In the genomic region with DNA sequence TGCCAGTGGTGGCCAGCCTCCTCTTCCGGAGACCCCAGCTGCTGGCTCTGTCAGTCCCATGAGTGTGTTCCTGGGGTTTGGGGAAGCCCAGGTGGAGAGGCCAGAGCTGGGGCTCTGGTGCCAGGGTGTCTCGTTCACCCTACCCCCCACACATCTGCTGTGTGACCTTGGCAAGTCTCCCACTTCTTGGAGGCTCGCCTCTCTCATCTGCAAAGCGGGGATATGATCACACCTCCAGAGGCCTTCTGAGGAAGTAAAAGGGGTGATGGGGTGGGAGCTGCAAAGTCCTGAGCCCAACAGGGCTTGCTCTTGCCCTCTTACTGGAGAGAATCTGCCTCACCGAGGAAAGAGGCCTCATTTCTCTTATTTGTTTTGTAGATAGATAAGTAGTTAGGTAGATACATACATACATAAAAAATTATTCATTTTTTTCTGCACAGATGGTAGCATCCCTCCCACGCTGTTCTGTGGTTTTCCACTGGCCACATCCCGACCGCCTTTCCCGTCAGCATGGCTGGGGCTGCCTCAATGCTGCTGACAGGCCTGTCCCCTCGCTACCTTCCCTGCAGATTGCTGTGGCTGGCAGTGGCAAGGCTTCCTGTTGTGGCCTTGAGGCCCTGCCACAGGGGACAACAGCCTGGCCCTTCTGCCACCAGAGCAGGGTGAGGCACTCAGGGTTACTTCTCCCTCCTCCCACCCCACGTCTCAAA, we compare ENCODE assay signal across 9 cellular contexts. TPM values are rescaled to one million over a fixed set of nuclear protein-coding genes. Genes with fewer than 3 reads are reported as not detected.
DNase-seq lines count a peak whose midpoint lies in the region; ATAC-seq and TF ChIP-seq lines count a peak whose summit lies in the region.
"Had no signal": no experiment of that assay in that cellular context is flagged by ENCODE, and none has a peak within 500 bp of the region (broad histone marks: within the 10 kb centered on the region; RNA-seq: fewer than 3 reads in every experiment).

No MANE protein-coding gene starts in this region.

- H3K9me3 ChIP-seq in CD4-positive, alpha-beta T cell (ENCODE audit: control insufficient read depth, low read length): no peaks in the 10 kb centered on the region
- H3K9me3 ChIP-seq in SK-N-SH: no peaks in the 10 kb centered on the region

- TF ChIP-seq RAD21 in SK-N-SH (IDR thresholded peaks at IDR 0.05; ENCODE audit: low read length): no peak

- no peaks in the 10 kb centered on the region for H3K79me2 ChIP-seq in SK-N-SH (ENCODE audit: insufficient read depth)

- H3F3A ChIP-seq in SK-N-SH (replicated peaks; ENCODE audit: insufficient read depth): no peaks in the 10 kb centered on the region

- DNase-seq in CD4-positive, alpha-beta T cell: peak in 8 of 10 experiments; percentile 9 to 55 (median 14)
- peak; percentile 48 to 75 for DNase-seq in NCI-H524 (lab: John Stamatoyannopoulos, UW)
- no peak for DNase-seq in activated T-cell treated with anti-CD3 and anti-CD28 coated beads, Interleukin-2, amount 50 U/mL, for 4 hours
- DNase-seq in naive thymus-derived CD8-positive, alpha-beta T cell: peak in 8 of 10 donors; percentile 11 to 75 (median 56)
- DNase-seq in HEK293T (ENCODE audit: extremely low spot score): no peak
- DNase-seq in NCI-H1048 (lab: John Stamatoyannopoulos, UW): no peak
- no peak for DNase-seq in SK-N-SH
- no peak for DNase-seq in NCI-H510A treated with DMSO at 0.1 percent for 48 hours (lab: John Stamatoyannopoulos, UW)
- DNase-seq: NCI-H2081 treated with DMSO at 0.1 percent for 48 hours had no signal

- H3K27ac Mint-ChIP-seq in CD4-positive, alpha-beta T cell: peak overlapping the region; percentile 13
- peak overlapping the region in 9 of 10 donors; percentile 45 to 87 (median 76) for H3K27ac Mint-ChIP-seq in naive thymus-derived CD8-positive, alpha-beta T cell

- peaks cover 37% of the 10 kb centered on the region for H3K4me1 Mint-ChIP-seq in CD4-positive, alpha-beta T cell (ENCODE audit: low read depth)
- peaks cover 42% of the 10 kb centered on the region for H3K4me1 Mint-ChIP-seq in activated T-cell treated with anti-CD3 and anti-CD28 coated beads, Interleukin-2, amount 50 U/mL, for 4 hours (ENCODE audit: low read depth)
- H3K4me1 Mint-ChIP-seq in naive thymus-derived CD8-positive, alpha-beta T cell: peaks cover 30 to 55% (median 50%) of the 10 kb centered on the region in 4 donors

- POLR2A ChIA-PET in CD4-positive, alpha-beta T cell (lab: Charles Lee): no interaction called here
- POLR2A ChIA-PET in naive thymus-derived CD8-positive, alpha-beta T cell (lab: Charles Lee): no interaction called here
- POLR2A ChIA-PET in HEK293T (lab: Yijun Ruan, JAX): no interaction called here
- POLR2A ChIA-PET in SK-N-SH (lab: Yijun Ruan, JAX): no interaction called here

- ATAC-seq in CD4-positive, alpha-beta T cell (ENCODE audit: poor library complexity): peak; percentile 79
- ATAC-seq in activated T-cell treated with anti-CD3 and anti-CD28 coated beads, Interleukin-2, amount 50 U/mL, for 4 hours: peak; percentile 55 to 60
- peak; percentile 38 to 75 for ATAC-seq in naive thymus-derived CD8-positive, alpha-beta T cell

- no peak for TF ChIP-seq EP300 in SK-N-SH (IDR thresholded peaks at IDR 0.05; ENCODE audit: borderline replicate concordance in 1 of 2, low read depth in 1 of 2, low read length in 1 of 2)

- WGBS in SK-N-SH (ENCODE audit: low lambda C conversion rate): 82% methylated on average over 9 of the region's 11 CpGs

- H3K9me3 Mint-ChIP-seq in CD4-positive, alpha-beta T cell: no peaks in the 10 kb centered on the region
- H3K9me3 Mint-ChIP-seq in activated T-cell treated with anti-CD3 and anti-CD28 coated beads, Interleukin-2, amount 50 U/mL, for 4 hours: no peaks in the 10 kb centered on the region
- no peaks in the 10 kb centered on the region for H3K9me3 Mint-ChIP-seq in naive thymus-derived CD8-positive, alpha-beta T cell

- no peak overlapping the region for H3K4me3 ChIP-seq in SK-N-SH (ENCODE audit: low read depth in 2 of 2, low read length in 1 of 2)

- intact Hi-C loops in CD4-positive, alpha-beta T cell (cut with DNase I, micrococcal nuclease): no loop called here

- no peak overlapping the region for H3K27ac ChIP-seq in CD4-positive, alpha-beta T cell (ENCODE audit: low read depth, low read length)
- H3K27ac ChIP-seq in SK-N-SH (ENCODE audit: low read depth in 2 of 2, low read length in 1 of 2): no peak overlapping the region

- H3K4me1 ChIP-seq in SK-N-SH (ENCODE audit: control insufficient read depth in 1 of 2, insufficient read depth in 2 of 2, low read depth in 1 of 2, low read length in 1 of 2): peaks cover 0 to 13% of the 10 kb centered on the region in 2 experiments; a peak in 1 of 4 replicates

- H3K4me2 ChIP-seq in SK-N-SH: no peak overlapping the region

- CTCF ChIA-PET in CD4-positive, alpha-beta T cell (lab: Charles Lee): no interaction called here
- CTCF ChIA-PET in HEK293T (lab: Yijun Ruan, JAX): no interaction called here
- CTCF ChIA-PET in SK-N-SH (lab: Yijun Ruan, JAX): interaction anchor here (2.9 to 4.1 kb wide), 2 partner anchors 24 to 36 kb away, joined by 15 read pairs; a partner anchor contains a TSS

- no peak overlapping the region for H3K4me3 Mint-ChIP-seq in CD4-positive, alpha-beta T cell
- no peak overlapping the region for H3K4me3 Mint-ChIP-seq in activated T-cell treated with anti-CD3 and anti-CD28 coated beads, Interleukin-2, amount 50 U/mL, for 4 hours
- H3K4me3 Mint-ChIP-seq in naive thymus-derived CD8-positive, alpha-beta T cell: peak overlapping the region; percentile 18 to 77 (median 60)

- H3K36me3 Mint-ChIP-seq in CD4-positive, alpha-beta T cell (ENCODE audit: low read depth): no peaks in the 10 kb centered on the region
- no peaks in the 10 kb centered on the region for H3K36me3 Mint-ChIP-seq in activated T-cell treated with anti-CD3 and anti-CD28 coated beads, Interleukin-2, amount 50 U/mL, for 4 hours (ENCODE audit: insufficient read depth)
- no peaks in the 10 kb centered on the region for H3K36me3 Mint-ChIP-seq in naive thymus-derived CD8-positive, alpha-beta T cell

- H3K27me3 ChIP-seq in CD4-positive, alpha-beta T cell (ENCODE audit: control insufficient read depth, insufficient read depth, low read length): no peaks in the 10 kb centered on the region
- H3K27me3 ChIP-seq in SK-N-SH (ENCODE audit: insufficient read depth): no peaks in the 10 kb centered on the region

- no peak for TF ChIP-seq CTCF in CD4-positive, alpha-beta T cell (IDR thresholded peaks at IDR 0.05)
- no peak for TF ChIP-seq CTCF in SK-N-SH (IDR thresholded peaks at IDR 0.05)

- H3K9ac ChIP-seq in SK-N-SH: no peak overlapping the region

- H4K20me1 ChIP-seq in SK-N-SH (ENCODE audit: insufficient read depth): no peaks in the 10 kb centered on the region

- H3K27me3 Mint-ChIP-seq in CD4-positive, alpha-beta T cell: no peaks in the 10 kb centered on the region
- H3K27me3 Mint-ChIP-seq in activated T-cell treated with anti-CD3 and anti-CD28 coated beads, Interleukin-2, amount 50 U/mL, for 4 hours (ENCODE audit: low read depth): no peaks in the 10 kb centered on the region
- peaks cover 0 to 5% (median 0%) of the 10 kb centered on the region in 5 donors for H3K27me3 Mint-ChIP-seq in naive thymus-derived CD8-positive, alpha-beta T cell

- H3K36me3 ChIP-seq in SK-N-SH (replicated peaks in 1 of 2; ENCODE audit: control insufficient read depth in 1 of 2, insufficient read depth in 2 of 2, low read length in 1 of 2): no peaks in the 10 kb centered on the region

- no peaks in the 10 kb centered on the region for H3K9me2 ChIP-seq in SK-N-SH

- no peak overlapping the region for H2AFZ ChIP-seq in SK-N-SH (ENCODE audit: low read depth)

TF ChIP-seq in HEK293T, 16 proteins besides CTCF, POLR2A, EP300 and RAD21:
- TF ChIP-seq L3MBTL2 (conservative IDR thresholded peaks at IDR 0.05) (no peak), LEF1 (IDR thresholded peaks at IDR 0.05; ENCODE audit: borderline replicate concordance) (no peak), ELF4 (IDR thresholded peaks at IDR 0.05) (no peak)

TF ChIP-seq in SK-N-SH, 30 proteins besides CTCF, POLR2A, EP300 and RAD21 (continues in another document):
- TF ChIP-seq TEAD4 (IDR thresholded peaks at IDR 0.05; ENCODE audit: borderline replicate concordance, insufficient read depth): no peak
- no peak for TF ChIP-seq GABPA (IDR thresholded peaks at IDR 0.05; ENCODE audit: low read depth)
- TF ChIP-seq GATA2 (CRISPR knock-in tag; IDR thresholded peaks at IDR 0.05): no peak
- TF ChIP-seq FOXM1 (IDR thresholded peaks at IDR 0.05; ENCODE audit: low read depth): no peak

RNA-seq across cellular contexts. Expression of a gene that starts 23.9 kb away (rescaled TPM):
- total RNA-seq in CD4-positive, alpha-beta T cell: under 1 TPM; 0.61 to 0.63 TPM
- under 1 TPM in 1 of 3 donors, not detected in 2; 0.14 TPM for total RNA-seq in activated T-cell treated with anti-CD3 and anti-CD28 coated beads, Interleukin-2, amount 50 U/mL, for 4 hours
- under 1 TPM; 0.18 to 0.30 TPM for total RNA-seq in naive thymus-derived CD8-positive, alpha-beta T cell
- not detected for polyA plus RNA-seq in naive thymus-derived CD8-positive, alpha-beta T cell
- polyA plus RNA-seq in SK-N-SH (2012; rRNA removed): 0.08 and 0.11 TPM in 2 replicates
- 0.03 and 0.04 TPM in 2 replicates for polyA plus RNA-seq in SK-N-SH (2012; cell fraction: cytosol; rRNA removed)
- polyA plus RNA-seq in SK-N-SH (2012; cell fraction: nucleus; rRNA removed): 0.74 and 0.85 TPM in 2 replicates

RNA-seq across cellular contexts. Expression of a gene that starts 49.3 kb away (rescaled TPM):
- total RNA-seq in CD4-positive, alpha-beta T cell: not detected
- total RNA-seq in activated T-cell treated with anti-CD3 and anti-CD28 coated beads, Interleukin-2, amount 50 U/mL, for 4 hours: not detected
- total RNA-seq in naive thymus-derived CD8-positive, alpha-beta T cell: 1 to 10 TPM in 1 of 2 experiments, not detected in 1; 1.1 TPM
- not detected for polyA plus RNA-seq in naive thymus-derived CD8-positive, alpha-beta T cell
- 0.20 TPM in 1 of 2 replicates, not detected in the other for polyA plus RNA-seq in SK-N-SH (2012; rRNA removed)
- polyA plus RNA-seq in SK-N-SH (2012; cell fraction: cytosol; rRNA removed): 0.23 TPM in 1 of 2 replicates, not detected in the other
- 1.5 TPM in 2 replicates for polyA plus RNA-seq in SK-N-SH (2012; cell fraction: nucleus; rRNA removed)

Comparison
In these comparisons a context has a peak if more than half of its experiments do, and no peak if none do; other contexts are left out.
1. DNase-seq: peak in CD4-positive, alpha-beta T cell (8 of 10), NCI-H524 (2 of 2) and naive thymus-derived CD8-positive, alpha-beta T cell (8 of 10); none in activated T-cell treated with anti-CD3 and anti-CD28 coated beads, Interleukin-2, amount 50 U/mL, for 4 hours (single experiment), HEK293T (single experiment), NCI-H1048 (single experiment), SK-N-SH (single experiment) and NCI-H510A treated with DMSO at 0.1 percent for 48 hours (single experiment).
2. H3K4me3 Mint-ChIP-seq: peak in naive thymus-derived CD8-positive, alpha-beta T cell (10 of 10); none in CD4-positive, alpha-beta T cell (single experiment) and activated T-cell treated with anti-CD3 and anti-CD28 coated beads, Interleukin-2, amount 50 U/mL, for 4 hours (single experiment).
3. Peak in every context shown above with its lines, with median percentiles within 50 percentile points of each other: ATAC-seq.